2 cellular contexts compared by ENCODE assay signal in the genomic region with DNA sequence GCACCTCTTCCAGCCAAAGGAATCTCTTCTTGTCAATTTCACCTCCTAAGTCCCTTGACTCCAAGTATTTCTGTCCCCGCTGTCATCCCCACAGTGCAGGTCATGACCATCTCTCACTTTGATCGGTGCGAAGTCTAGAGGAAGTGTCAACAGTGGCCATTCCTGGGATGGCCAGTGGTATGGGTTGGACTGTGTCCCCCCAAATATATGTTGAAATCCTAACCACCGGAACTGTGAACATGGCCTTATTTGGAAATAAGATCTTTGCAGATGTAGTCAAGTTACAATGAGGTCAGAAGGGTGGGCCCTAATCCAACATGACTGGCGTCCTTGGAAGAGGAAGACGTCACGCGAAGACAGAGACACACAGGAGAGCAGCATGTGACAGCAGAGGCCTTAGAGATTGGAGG.
TF ChIP-seq lines count a peak whose summit lies in the region.

No MANE protein-coding gene starts in this region.

TF ChIP-seq in WTC11, 78 proteins besides CTCF, POLR2A, EP300 and RAD21:
- TF ChIP-seq ZNF138 (CRISPR knock-in tag; conservative IDR thresholded peaks at IDR 0.05) (no peak), GABPB1 (CRISPR knock-in tag; IDR thresholded peaks at IDR 0.05) (peak; percentile 40; the same call in 1 of the 2 replicates)

TF ChIP-seq in HepG2, 621 proteins besides CTCF, POLR2A, EP300 and RAD21 (continues in another document):
- TF ChIP-seq HMG20A (CRISPR knock-in tag; IDR thresholded peaks at IDR 0.05; ENCODE audit: borderline replicate concordance) (peak; percentile 54; the same call in 1 of the 2 replicates), TSC22D2 (CRISPR knock-in tag; IDR thresholded peaks at IDR 0.05; ENCODE audit: borderline replicate concordance) (no peak), MEIS2 (CRISPR knock-in tag; IDR thresholded peaks at IDR 0.05) (peak; percentile 63; the same call in 1 of the 2 replicates), LCORL (IDR thresholded peaks at IDR 0.05) (peak; percentile 91), LCORL (CRISPR knock-in tag; IDR thresholded peaks at IDR 0.05) (peak; percentile 95), MIXL1 (CRISPR knock-in tag; IDR thresholded peaks at IDR 0.05) (peak; percentile 53; the same call in 1 of the 2 replicates), PITX1 (CRISPR knock-in tag; IDR thresholded peaks at IDR 0.05) (peak; percentile 61; the same call in 1 of the 2 replicates), POGZ (CRISPR knock-in tag; IDR thresholded peaks at IDR 0.05) (peak; percentile 91), ZNF563 (CRISPR knock-in tag; IDR thresholded peaks at IDR 0.05) (0 out of 2 replicates have a peak, but pooled peaks have one; percentile 45), ASH2L (IDR thresholded peaks at IDR 0.05; ENCODE audit: insufficient read length, low read depth, low read length) (peak; percentile 57), ZNF557 (CRISPR knock-in tag; IDR thresholded peaks at IDR 0.05) (no peak), ZC3H13 (CRISPR knock-in tag; IDR thresholded peaks at IDR 0.05) (no peak), FOXP1 (IDR thresholded peaks at IDR 0.05) (no peak), FOXP1 (CRISPR knock-in tag; IDR thresholded peaks at IDR 0.05) (peak; percentile 68), NR2F2 (IDR thresholded peaks at IDR 0.05; ENCODE audit: borderline replicate concordance, low read depth) (peak; percentile 68), RXRB (CRISPR knock-in tag; IDR thresholded peaks at IDR 0.05; ENCODE audit: borderline replicate concordance) (peak; percentile 80; the same call in 1 of the 2 replicates), FOXA1 (IDR thresholded peaks at IDR 0.05) (0 out of 2 replicates have a peak, but pooled peaks have one; percentile 38), FOXA1 (CRISPR knock-in tag; IDR thresholded peaks at IDR 0.05) (peak; percentile 85), ZNF556 (CRISPR knock-in tag; IDR thresholded peaks at IDR 0.05; ENCODE audit: borderline replicate concordance) (no peak), JUND (CRISPR knock-in tag; IDR thresholded peaks at IDR 0.05) (peak; percentile 72; the same call in 1 of the 2 replicates), SRF (IDR thresholded peaks at IDR 0.05; ENCODE audit: low read depth, low read length) (peak; percentile 99), ELF3 (CRISPR knock-in tag; IDR thresholded peaks at IDR 0.05) (peak; percentile 77), HNF4G (IDR thresholded peaks at IDR 0.05; ENCODE audit: borderline replicate concordance, low read depth, low read length) (peak; percentile 86), HNF4G (CRISPR knock-in tag; IDR thresholded peaks at IDR 0.05; ENCODE audit: borderline replicate concordance, low read depth) (peak; percentile 87; the same call in 1 of the 2 replicates)
- TF ChIP-seq, protein P1, sequence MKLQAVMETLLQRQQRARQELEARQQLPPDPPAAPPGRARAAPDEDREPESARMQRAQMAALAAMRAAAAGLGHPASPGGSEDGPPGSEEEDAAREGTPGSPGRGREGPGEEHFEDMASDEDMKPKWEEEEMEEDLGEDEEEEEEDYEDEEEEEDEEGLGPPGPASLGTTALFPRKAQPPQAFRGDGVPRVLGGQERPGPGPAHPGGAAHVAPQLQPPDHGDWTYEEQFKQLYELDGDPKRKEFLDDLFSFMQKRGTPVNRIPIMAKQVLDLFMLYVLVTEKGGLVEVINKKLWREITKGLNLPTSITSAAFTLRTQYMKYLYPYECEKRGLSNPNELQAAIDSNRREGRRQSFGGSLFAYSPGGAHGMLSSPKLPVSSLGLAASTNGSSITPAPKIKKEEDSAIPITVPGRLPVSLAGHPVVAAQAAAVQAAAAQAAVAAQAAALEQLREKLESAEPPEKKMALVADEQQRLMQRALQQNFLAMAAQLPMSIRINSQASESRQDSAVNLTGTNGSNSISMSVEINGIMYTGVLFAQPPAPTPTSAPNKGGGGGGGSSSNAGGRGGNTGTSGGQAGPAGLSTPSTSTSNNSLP (IDR thresholded peaks at IDR 0.05; ENCODE audit: low read depth, low read length), result peak; percentile 62; the same call in 1 of the 2 replicates
- TF ChIP-seq, protein P2, sequence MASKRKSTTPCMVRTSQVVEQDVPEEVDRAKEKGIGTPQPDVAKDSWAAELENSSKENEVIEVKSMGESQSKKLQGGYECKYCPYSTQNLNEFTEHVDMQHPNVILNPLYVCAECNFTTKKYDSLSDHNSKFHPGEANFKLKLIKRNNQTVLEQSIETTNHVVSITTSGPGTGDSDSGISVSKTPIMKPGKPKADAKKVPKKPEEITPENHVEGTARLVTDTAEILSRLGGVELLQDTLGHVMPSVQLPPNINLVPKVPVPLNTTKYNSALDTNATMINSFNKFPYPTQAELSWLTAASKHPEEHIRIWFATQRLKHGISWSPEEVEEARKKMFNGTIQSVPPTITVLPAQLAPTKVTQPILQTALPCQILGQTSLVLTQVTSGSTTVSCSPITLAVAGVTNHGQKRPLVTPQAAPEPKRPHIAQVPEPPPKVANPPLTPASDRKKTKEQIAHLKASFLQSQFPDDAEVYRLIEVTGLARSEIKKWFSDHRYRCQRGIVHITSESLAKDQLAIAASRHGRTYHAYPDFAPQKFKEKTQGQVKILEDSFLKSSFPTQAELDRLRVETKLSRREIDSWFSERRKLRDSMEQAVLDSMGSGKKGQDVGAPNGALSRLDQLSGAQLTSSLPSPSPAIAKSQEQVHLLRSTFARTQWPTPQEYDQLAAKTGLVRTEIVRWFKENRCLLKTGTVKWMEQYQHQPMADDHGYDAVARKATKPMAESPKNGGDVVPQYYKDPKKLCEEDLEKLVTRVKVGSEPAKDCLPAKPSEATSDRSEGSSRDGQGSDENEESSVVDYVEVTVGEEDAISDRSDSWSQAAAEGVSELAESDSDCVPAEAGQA (IDR thresholded peaks at IDR 0.05; ENCODE audit: low read depth), result 0 out of 2 replicates have a peak, but pooled peaks have one; percentile 45
- TF ChIP-seq, protein P2 (CRISPR knock-in tag; IDR thresholded peaks at IDR 0.05; ENCODE audit: borderline replicate concordance), result no peak
- TF ChIP-seq, protein P3, sequence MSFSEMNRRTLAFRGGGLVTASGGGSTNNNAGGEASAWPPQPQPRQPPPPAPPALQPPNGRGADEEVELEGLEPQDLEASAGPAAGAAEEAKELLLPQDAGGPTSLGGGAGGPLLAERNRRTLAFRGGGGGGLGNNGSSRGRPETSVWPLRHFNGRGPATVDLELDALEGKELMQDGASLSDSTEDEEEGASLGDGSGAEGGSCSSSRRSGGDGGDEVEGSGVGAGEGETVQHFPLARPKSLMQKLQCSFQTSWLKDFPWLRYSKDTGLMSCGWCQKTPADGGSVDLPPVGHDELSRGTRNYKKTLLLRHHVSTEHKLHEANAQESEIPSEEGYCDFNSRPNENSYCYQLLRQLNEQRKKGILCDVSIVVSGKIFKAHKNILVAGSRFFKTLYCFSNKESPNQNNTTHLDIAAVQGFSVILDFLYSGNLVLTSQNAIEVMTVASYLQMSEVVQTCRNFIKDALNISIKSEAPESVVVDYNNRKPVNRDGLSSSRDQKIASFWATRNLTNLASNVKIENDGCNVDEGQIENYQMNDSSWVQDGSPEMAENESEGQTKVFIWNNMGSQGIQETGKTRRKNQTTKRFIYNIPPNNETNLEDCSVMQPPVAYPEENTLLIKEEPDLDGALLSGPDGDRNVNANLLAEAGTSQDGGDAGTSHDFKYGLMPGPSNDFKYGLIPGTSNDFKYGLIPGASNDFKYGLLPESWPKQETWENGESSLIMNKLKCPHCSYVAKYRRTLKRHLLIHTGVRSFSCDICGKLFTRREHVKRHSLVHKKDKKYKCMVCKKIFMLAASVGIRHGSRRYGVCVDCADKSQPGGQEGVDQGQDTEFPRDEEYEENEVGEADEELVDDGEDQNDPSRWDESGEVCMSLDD (CRISPR knock-in tag; IDR thresholded peaks at IDR 0.05; ENCODE audit: borderline replicate concordance), result peak; percentile 59; the same call in 1 of the 2 replicates
- TF ChIP-seq, protein P4, sequence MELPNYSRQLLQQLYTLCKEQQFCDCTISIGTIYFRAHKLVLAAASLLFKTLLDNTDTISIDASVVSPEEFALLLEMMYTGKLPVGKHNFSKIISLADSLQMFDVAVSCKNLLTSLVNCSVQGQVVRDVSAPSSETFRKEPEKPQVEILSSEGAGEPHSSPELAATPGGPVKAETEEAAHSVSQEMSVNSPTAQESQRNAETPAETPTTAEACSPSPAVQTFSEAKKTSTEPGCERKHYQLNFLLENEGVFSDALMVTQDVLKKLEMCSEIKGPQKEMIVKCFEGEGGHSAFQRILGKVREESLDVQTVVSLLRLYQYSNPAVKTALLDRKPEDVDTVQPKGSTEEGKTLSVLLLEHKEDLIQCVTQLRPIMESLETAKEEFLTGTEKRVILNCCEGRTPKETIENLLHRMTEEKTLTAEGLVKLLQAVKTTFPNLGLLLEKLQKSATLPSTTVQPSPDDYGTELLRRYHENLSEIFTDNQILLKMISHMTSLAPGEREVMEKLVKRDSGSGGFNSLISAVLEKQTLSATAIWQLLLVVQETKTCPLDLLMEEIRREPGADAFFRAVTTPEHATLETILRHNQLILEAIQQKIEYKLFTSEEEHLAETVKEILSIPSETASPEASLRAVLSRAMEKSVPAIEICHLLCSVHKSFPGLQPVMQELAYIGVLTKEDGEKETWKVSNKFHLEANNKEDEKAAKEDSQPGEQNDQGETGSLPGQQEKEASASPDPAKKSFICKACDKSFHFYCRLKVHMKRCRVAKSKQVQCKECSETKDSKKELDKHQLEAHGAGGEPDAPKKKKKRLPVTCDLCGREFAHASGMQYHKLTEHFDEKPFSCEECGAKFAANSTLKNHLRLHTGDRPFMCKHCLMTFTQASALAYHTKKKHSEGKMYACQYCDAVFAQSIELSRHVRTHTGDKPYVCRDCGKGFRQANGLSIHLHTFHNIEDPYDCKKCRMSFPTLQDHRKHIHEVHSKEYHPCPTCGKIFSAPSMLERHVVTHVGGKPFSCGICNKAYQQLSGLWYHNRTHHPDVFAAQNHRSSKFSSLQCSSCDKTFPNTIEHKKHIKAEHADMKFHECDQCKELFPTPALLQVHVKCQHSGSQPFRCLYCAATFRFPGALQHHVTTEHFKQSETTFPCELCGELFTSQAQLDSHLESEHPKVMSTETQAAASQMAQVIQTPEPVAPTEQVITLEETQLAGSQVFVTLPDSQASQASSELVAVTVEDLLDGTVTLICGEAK (IDR thresholded peaks at IDR 0.05), result no peak
- TF ChIP-seq, protein P4 (CRISPR knock-in tag; IDR thresholded peaks at IDR 0.05), result peak; percentile 34; the same call in 1 of the 2 replicates
- TF ChIP-seq, protein P5, sequence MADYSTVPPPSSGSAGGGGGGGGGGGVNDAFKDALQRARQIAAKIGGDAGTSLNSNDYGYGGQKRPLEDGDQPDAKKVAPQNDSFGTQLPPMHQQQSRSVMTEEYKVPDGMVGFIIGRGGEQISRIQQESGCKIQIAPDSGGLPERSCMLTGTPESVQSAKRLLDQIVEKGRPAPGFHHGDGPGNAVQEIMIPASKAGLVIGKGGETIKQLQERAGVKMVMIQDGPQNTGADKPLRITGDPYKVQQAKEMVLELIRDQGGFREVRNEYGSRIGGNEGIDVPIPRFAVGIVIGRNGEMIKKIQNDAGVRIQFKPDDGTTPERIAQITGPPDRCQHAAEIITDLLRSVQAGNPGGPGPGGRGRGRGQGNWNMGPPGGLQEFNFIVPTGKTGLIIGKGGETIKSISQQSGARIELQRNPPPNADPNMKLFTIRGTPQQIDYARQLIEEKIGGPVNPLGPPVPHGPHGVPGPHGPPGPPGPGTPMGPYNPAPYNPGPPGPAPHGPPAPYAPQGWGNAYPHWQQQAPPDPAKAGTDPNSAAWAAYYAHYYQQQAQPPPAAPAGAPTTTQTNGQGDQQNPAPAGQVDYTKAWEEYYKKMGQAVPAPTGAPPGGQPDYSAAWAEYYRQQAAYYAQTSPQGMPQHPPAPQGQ (CRISPR knock-in tag; IDR thresholded peaks at IDR 0.05; ENCODE audit: borderline replicate concordance), result no peak
- TF ChIP-seq, protein P6, sequence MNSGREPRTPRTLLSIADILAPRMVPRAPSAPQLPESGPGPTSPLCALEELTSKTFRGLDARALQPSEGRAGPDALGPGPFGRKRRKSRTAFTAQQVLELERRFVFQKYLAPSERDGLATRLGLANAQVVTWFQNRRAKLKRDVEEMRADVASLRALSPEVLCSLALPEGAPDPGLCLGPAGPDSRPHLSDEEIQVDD (CRISPR knock-in tag; IDR thresholded peaks at IDR 0.05; ENCODE audit: borderline replicate concordance), result 0 out of 2 replicates have a peak, but pooled peaks have one; percentile 33
